Comparison of ENCODE assay signal across 8 cellular contexts in the genomic region with DNA sequence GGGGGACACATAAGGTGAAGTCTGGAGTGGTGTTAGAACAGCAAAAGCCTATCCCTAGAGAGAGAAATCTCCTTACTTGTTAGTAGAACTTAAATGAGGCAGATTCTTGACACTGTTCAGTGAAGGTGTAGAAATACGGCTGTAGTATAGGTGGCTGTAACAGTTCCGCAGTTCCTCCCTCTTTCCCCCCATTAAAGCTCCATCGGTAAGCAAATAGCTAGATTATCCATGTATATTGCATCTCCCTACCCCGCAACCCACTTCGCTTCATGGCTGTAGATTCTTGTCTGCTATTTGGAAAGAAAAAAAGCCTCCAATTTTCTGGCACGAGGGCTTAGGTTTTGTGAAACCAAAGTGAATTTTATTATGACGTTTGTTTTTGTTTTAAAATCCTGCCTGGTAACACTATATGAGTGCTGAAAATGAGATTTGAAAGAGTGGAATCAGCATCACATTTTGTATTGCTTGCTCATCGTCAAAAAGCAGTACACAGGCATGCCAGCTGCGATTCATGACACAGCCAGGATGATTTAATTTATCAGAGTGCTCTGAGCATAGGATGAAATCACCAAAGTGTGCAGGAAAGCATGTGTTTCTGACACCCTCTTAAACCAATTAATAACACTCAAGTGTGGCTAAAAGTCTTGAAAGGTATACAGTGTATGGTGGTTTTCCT. TPM values are rescaled to one million over a fixed set of nuclear protein-coding genes. Genes with fewer than 3 reads are reported as not detected.
DNase-seq lines count a peak whose midpoint lies in the region; ATAC-seq, FAIRE-seq and TF ChIP-seq lines count a peak whose summit lies in the region.

No MANE protein-coding gene starts in this region.

- FAIRE-seq in H1 (lab: Jason Lieb, UNC) = peak; percentile 7

- H2BK20ac ChIP-seq in H1 (ENCODE audit: low read length) = no peak overlapping the region

- no peak overlapping the region for H3K14ac ChIP-seq in H1 (ENCODE audit: insufficient read length)

- no peak overlapping the region for H3K27ac ChIP-seq in H1 (ENCODE audit: low read depth, low read length)

- DNase-seq in ELR (ENCODE audit: low read depth) = peak; percentile 67
- peak; percentile 30 to 55 for DNase-seq in NCI-H526 (lab: John Stamatoyannopoulos, UW)
- no peak for DNase-seq in H1 (ENCODE audit: low read depth in 1 of 2, low spot score in 2 of 2)
- no peak for DNase-seq in neural crest cell (ENCODE audit: low read depth, low spot score)
- DNase-seq in left colon = no peak
- DNase-seq in lower leg skin (ENCODE audit: low spot score in 2 of 2) = no peak
- no peak for DNase-seq in kidney glomerular epithelial cell (lab: John Stamatoyannopoulos, UW)

- no peak overlapping the region for H3K27ac Mint-ChIP-seq in neural crest cell (ENCODE audit: unreplicated experiment)

- no peak overlapping the region for H3K56ac ChIP-seq in H1 (replicated peaks; ENCODE audit: insufficient read length, low read depth, low read length)

- ATAC-seq in left colon = no peak
- ATAC-seq in HG02938 (IDR thresholded peaks at IDR 0.05; ENCODE audit: unreplicated experiment) = no peak

- TF ChIP-seq RAD21 in H1 (IDR thresholded peaks at IDR 0.05 in 1 of 2, conservative IDR thresholded peaks at IDR 0.05 in 1 of 2; ENCODE audit: low read depth in 2 of 2, low read length in 2 of 2) = no peak

- CTCF ChIA-PET in H1 (lab: Charles Lee; ENCODE audit: partially characterized antibody) = interaction anchor here (0.6 to 6.0 kb wide), 3 partner anchors 10 to 85 kb away, joined by 3 to 31 read pairs (median 3); no protein-coding TSS in a partner anchor

- H3K79me2 ChIP-seq in H1 (ENCODE audit: control insufficient read depth in 1 of 2, insufficient read depth in 2 of 2, low read length in 2 of 2) = peaks cover 0 to 41% of the 10 kb centered on the region in 2 experiments; a peak in 3 of 4 replicates

- H3K9me3 ChIP-seq in H1 (ENCODE audit: insufficient read depth in 2 of 2, low read depth in 1 of 2, low read length in 1 of 2) = no peaks in the 10 kb centered on the region

- H2AK5ac ChIP-seq in H1 (ENCODE audit: low read depth, low read length) = no peak overlapping the region

- H2BK5ac ChIP-seq in H1 (ENCODE audit: low read depth, low read length) = no peak overlapping the region

- H2AFZ ChIP-seq in H1 (ENCODE audit: low read length) = peak overlapping the region; percentile 4; the same call in 1 of the 2 replicates

- TF ChIP-seq POLR2A in H1 (IDR thresholded peaks at IDR 0.05; ENCODE audit: control extremely low read depth in 1 of 2, low read depth in 2 of 2, low read length in 2 of 2) (no peak), lower leg skin (IDR thresholded peaks at IDR 0.05) (no peak)

- POLR2A ChIA-PET in H1 (lab: Charles Lee; ENCODE audit: partially characterized antibody) = interaction anchor here (0.6 to 2.7 kb wide), 9 partner anchors 8 to 210 kb away, joined by 3 to 7 read pairs (median 6); partner anchors contain the start of gene ZC3H15

- no peak overlapping the region for H2BK120ac ChIP-seq in H1 (replicated peaks; ENCODE audit: low read depth, low read length)

- H3K4me3 ChIP-seq in H1 (ENCODE audit: extremely low read depth in 1 of 4, insufficient read depth in 2 of 4, low read depth in 3 of 4, low read length in 4 of 4) (peak overlapping the region; percentile 32 to 86 (median 84); a peak in 7 of 8 replicates), lower leg skin (ENCODE audit: low read depth, poor library complexity, severe bottlenecking) (no peak overlapping the region)

- H3K9ac ChIP-seq in H1 (replicated peaks in 1 of 4; ENCODE audit: extremely low read depth in 1 of 4, low read depth in 3 of 4, low read length in 3 of 4) = peak overlapping the region in 2 of 4 experiments; percentile 27 to 37; a peak in 2 of 7 replicates

- H3K9me3 Mint-ChIP-seq in neural crest cell = no peaks in the 10 kb centered on the region

- peaks cover 0 to 3% (median 1%) of the 10 kb centered on the region in 4 experiments; a peak in 3 of 7 replicates for H3K4me1 ChIP-seq in H1 (replicated peaks in 1 of 4; ENCODE audit: control insufficient read depth in 3 of 4, insufficient read depth in 4 of 4, low read length in 3 of 4)

- H3K4me1 Mint-ChIP-seq in neural crest cell = peaks cover 19% of the 10 kb centered on the region

- no peak overlapping the region for H4K8ac ChIP-seq in H1 (ENCODE audit: extremely low read depth, insufficient read depth, low read length)

- H2BK15ac ChIP-seq in H1 (ENCODE audit: low read length) = no peak overlapping the region

- H3K27me3 ChIP-seq in H1 (replicated peaks in 1 of 4; ENCODE audit: control insufficient read depth in 3 of 4, extremely low read depth in 1 of 4, insufficient read depth in 3 of 4, low read length in 3 of 4) = no peaks in the 10 kb centered on the region

- H3K4me3 Mint-ChIP-seq in neural crest cell = peak overlapping the region; percentile 93

- H3K23ac ChIP-seq in H1 (ENCODE audit: insufficient read length) = no peak overlapping the region

- H3K36me3 ChIP-seq in H1 (ENCODE audit: control insufficient read depth in 2 of 4, insufficient read depth in 4 of 4, low read length in 3 of 4) = no peaks in the 10 kb centered on the region

- H4K20me1 ChIP-seq in H1 (replicated peaks in 1 of 2; ENCODE audit: control insufficient read depth in 1 of 2, insufficient read depth in 2 of 2, low read length in 2 of 2) = no peaks in the 10 kb centered on the region

- intact Hi-C loops in left colon (cut with DNase I, micrococcal nuclease) (no loop called here), lower leg skin (cut with DNase I; ENCODE audit: low total_unique reads) (no loop called here)

- TF ChIP-seq CTCF in H1 (IDR thresholded peaks at IDR 0.05; ENCODE audit: control extremely low read depth in 1 of 3, insufficient read depth in 1 of 3, low read depth in 1 of 3, low read length in 3 of 3) (no peak), neural crest cell (conservative IDR thresholded peaks at IDR 0.05) (no peak), lower leg skin (IDR thresholded peaks at IDR 0.05) (no peak)

- no peak overlapping the region for H4K5ac ChIP-seq in H1 (ENCODE audit: insufficient read length, low read depth, low read length)

- H3K18ac ChIP-seq in H1 (ENCODE audit: extremely low read depth, low read length) = no peak overlapping the region

- H4K91ac ChIP-seq in H1 (replicated peaks; ENCODE audit: insufficient read length, low read length) = no peak overlapping the region

- H3K4me2 ChIP-seq in H1 (ENCODE audit: insufficient read depth in 1 of 2, low read depth in 2 of 2, low read length in 2 of 2) = peak overlapping the region; percentile 78 to 83

- peaks cover 18% of the 10 kb centered on the region for H3K27me3 Mint-ChIP-seq in neural crest cell (ENCODE audit: low read depth)

- no peak for TF ChIP-seq EP300 in H1 (IDR thresholded peaks at IDR 0.05; ENCODE audit: borderline replicate concordance in 1 of 2, low read depth in 2 of 2, low read length in 2 of 2)

- H3K36me3 Mint-ChIP-seq in neural crest cell (ENCODE audit: low read depth) = no peaks in the 10 kb centered on the region

- no peak overlapping the region for H3K4ac ChIP-seq in H1 (replicated peaks; ENCODE audit: insufficient read length, low read depth, low read length)

- WGBS in H1 (ENCODE audit: extremely low coverage in 1 of 2, insufficient coverage in 1 of 2, insufficient read length in 1 of 2, insufficient replicate concordance in 2 of 2, low coverage in 1 of 2, low lambda C conversion rate in 2 of 2, missing lambda C conversion rate in 1 of 2), 2 experiments = 45% methylated on average over 9 of the region's 9 CpGs; no CpG with 5 or more reads in 1 of the 2 experiments
- 17 to 19% methylated on average over 9 of the region's 9 CpGs for WGBS in lower leg skin, 2 donors

- H3K23me2 ChIP-seq in H1 (ENCODE audit: low read depth, low read length) = peaks cover 7% of the 10 kb centered on the region; the same call in 1 of the 2 replicates

- no peaks in the 10 kb centered on the region for H3K79me1 ChIP-seq in H1 (ENCODE audit: low read depth, low read length)

- H2BK12ac ChIP-seq in H1 (ENCODE audit: low read depth, low read length) = no peak overlapping the region

TF ChIP-seq in H1, 55 proteins besides CTCF, POLR2A, EP300 and RAD21:
- TF ChIP-seq EZH2 (IDR thresholded peaks at IDR 0.05; ENCODE audit: low read depth, low read length, severe bottlenecking) (no peak), HDAC2 (IDR thresholded peaks at IDR 0.05; ENCODE audit: borderline replicate concordance in 1 of 2, low read depth in 2 of 2, low read length in 2 of 2) (no peak), GABPA (IDR thresholded peaks at IDR 0.05; ENCODE audit: borderline replicate concordance, insufficient read depth, low read length) (no peak), PHF8 (conservative IDR thresholded peaks at IDR 0.05; ENCODE audit: low read depth, low read length) (no peak), SIX5 (IDR thresholded peaks at IDR 0.05; ENCODE audit: low read depth, low read length) (no peak), TCF12 (IDR thresholded peaks at IDR 0.05; ENCODE audit: low read depth, low read length) (no peak), BCL11A (IDR thresholded peaks at IDR 0.05; ENCODE audit: low read depth in 2 of 2, low read length in 2 of 2) (no peak), SIRT6 (IDR thresholded peaks at IDR 0.05; ENCODE audit: low read length) (no peak), KDM5A (IDR thresholded peaks at IDR 0.05; ENCODE audit: low read length) (no peak), SRF (IDR thresholded peaks at IDR 0.05; ENCODE audit: low read depth, low read length) (no peak), FOSL1 (IDR thresholded peaks at IDR 0.05; ENCODE audit: insufficient read depth, low read depth, low read length) (no peak)
TF ChIP-seq in H1: peak in this region for 0.

RNA-seq across cellular contexts. Expression of gene FAM171B, which starts 1.4 kb away (rescaled TPM):
- total RNA-seq in H1 (2021; fragmentation: NEBNext Ultra II Directional; extraction: Animal tissue kit (Norgen Biotek cat#: 25700)) = 30.1 and 36.2 TPM in 2 replicates
- 2.5 and 4.6 TPM in 2 replicates for polyA plus RNA-seq in H1 (2011; rRNA removed)
- 4.0 TPM for polyA plus RNA-seq in H1 (2011; cell fraction: cytosol; rRNA removed)
- polyA plus RNA-seq in H1 (2011; cell fraction: nucleus; rRNA removed) = 6.1 TPM
- 4.8 to 8.0 TPM (median 6.2 TPM) in 4 replicates for polyA plus RNA-seq in H1 (2012, experiment 1 of 2)
- 0.56 TPM for polyA plus RNA-seq in H1 (2012, experiment 2 of 2)
- 19.2 TPM for polyA plus RNA-seq in H1 (2013, experiment 1 of 2)
- polyA plus RNA-seq in H1 (2013, experiment 2 of 2) = 18.9 TPM
- 31.0 and 46.7 TPM in 2 replicates for polyA minus RNA-seq in H1 (2011; rRNA and poly(A)+ RNA removed)
- polyA minus RNA-seq in H1 (2011; cell fraction: cytosol; rRNA and poly(A)+ RNA removed) = 9.2 TPM
- polyA minus RNA-seq in H1 (2011; cell fraction: nucleus; rRNA and poly(A)+ RNA removed) = 47.8 TPM
- total RNA-seq in neural crest cell (11.1 and 13.2 TPM in 2 replicates), left colon (1 to 10 TPM in 1 of 2 donors, under 1 TPM in 1; 0.85 to 2.7 TPM), lower leg skin (1 to 10 TPM; 2.0 to 6.1 (median 4.3) TPM)

Comparison
In these comparisons a context has a peak if more than half of its experiments do, and no peak if none do; other contexts are left out.
1. DNase-seq: peak in ELR (single experiment) and NCI-H526 (2 of 2); none in H1 (0 of 2), neural crest cell (single experiment), left colon (0 of 2), lower leg skin (0 of 2) and kidney glomerular epithelial cell (single experiment).